2 cellular contexts compared by ENCODE assay signal in genomic region chr10:114491933-114492332, GRCh38.
A peak's percentile ranks its signal among the peaks of the same experiment; 100 is the strongest.
TF ChIP-seq lines count a peak whose summit lies in the region.

No MANE protein-coding gene starts in this region.

TF ChIP-seq in SK-N-SH, 30 proteins besides CTCF, POLR2A, EP300 and RAD21:
- no peak for TF ChIP-seq RFX5 (IDR thresholded peaks at IDR 0.05; ENCODE audit: low read length)
- peak; percentile 26 for TF ChIP-seq JUND (IDR thresholded peaks at IDR 0.05)
- TF ChIP-seq, protein P1, sequence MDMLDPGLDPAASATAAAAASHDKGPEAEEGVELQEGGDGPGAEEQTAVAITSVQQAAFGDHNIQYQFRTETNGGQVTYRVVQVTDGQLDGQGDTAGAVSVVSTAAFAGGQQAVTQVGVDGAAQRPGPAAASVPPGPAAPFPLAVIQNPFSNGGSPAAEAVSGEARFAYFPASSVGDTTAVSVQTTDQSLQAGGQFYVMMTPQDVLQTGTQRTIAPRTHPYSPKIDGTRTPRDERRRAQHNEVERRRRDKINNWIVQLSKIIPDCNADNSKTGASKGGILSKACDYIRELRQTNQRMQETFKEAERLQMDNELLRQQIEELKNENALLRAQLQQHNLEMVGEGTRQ (IDR thresholded peaks at IDR 0.05; ENCODE audit: borderline replicate concordance, low read depth, low read length): no peak
- no peak for TF ChIP-seq EZH2phosphoT487 (IDR thresholded peaks at IDR 0.05; ENCODE audit: borderline replicate concordance, low read depth)
- no peak for TF ChIP-seq MEF2A (IDR thresholded peaks at IDR 0.05; ENCODE audit: borderline replicate concordance, low read depth)

TF ChIP-seq in GM23338, 12 proteins besides CTCF, POLR2A, EP300 and RAD21:
- TF ChIP-seq EZH2 (IDR thresholded peaks at IDR 0.05; ENCODE audit: low read depth, unreplicated experiment) (no peak), STAT1 (IDR thresholded peaks at IDR 0.05; ENCODE audit: unreplicated experiment) (no peak), ETS1 (IDR thresholded peaks at IDR 0.05) (no peak), REST (IDR thresholded peaks at IDR 0.05; ENCODE audit: unreplicated experiment) (no peak), NANOG (IDR thresholded peaks at IDR 0.05; ENCODE audit: borderline replicate concordance) (no peak)
- TF ChIP-seq, protein P2, sequence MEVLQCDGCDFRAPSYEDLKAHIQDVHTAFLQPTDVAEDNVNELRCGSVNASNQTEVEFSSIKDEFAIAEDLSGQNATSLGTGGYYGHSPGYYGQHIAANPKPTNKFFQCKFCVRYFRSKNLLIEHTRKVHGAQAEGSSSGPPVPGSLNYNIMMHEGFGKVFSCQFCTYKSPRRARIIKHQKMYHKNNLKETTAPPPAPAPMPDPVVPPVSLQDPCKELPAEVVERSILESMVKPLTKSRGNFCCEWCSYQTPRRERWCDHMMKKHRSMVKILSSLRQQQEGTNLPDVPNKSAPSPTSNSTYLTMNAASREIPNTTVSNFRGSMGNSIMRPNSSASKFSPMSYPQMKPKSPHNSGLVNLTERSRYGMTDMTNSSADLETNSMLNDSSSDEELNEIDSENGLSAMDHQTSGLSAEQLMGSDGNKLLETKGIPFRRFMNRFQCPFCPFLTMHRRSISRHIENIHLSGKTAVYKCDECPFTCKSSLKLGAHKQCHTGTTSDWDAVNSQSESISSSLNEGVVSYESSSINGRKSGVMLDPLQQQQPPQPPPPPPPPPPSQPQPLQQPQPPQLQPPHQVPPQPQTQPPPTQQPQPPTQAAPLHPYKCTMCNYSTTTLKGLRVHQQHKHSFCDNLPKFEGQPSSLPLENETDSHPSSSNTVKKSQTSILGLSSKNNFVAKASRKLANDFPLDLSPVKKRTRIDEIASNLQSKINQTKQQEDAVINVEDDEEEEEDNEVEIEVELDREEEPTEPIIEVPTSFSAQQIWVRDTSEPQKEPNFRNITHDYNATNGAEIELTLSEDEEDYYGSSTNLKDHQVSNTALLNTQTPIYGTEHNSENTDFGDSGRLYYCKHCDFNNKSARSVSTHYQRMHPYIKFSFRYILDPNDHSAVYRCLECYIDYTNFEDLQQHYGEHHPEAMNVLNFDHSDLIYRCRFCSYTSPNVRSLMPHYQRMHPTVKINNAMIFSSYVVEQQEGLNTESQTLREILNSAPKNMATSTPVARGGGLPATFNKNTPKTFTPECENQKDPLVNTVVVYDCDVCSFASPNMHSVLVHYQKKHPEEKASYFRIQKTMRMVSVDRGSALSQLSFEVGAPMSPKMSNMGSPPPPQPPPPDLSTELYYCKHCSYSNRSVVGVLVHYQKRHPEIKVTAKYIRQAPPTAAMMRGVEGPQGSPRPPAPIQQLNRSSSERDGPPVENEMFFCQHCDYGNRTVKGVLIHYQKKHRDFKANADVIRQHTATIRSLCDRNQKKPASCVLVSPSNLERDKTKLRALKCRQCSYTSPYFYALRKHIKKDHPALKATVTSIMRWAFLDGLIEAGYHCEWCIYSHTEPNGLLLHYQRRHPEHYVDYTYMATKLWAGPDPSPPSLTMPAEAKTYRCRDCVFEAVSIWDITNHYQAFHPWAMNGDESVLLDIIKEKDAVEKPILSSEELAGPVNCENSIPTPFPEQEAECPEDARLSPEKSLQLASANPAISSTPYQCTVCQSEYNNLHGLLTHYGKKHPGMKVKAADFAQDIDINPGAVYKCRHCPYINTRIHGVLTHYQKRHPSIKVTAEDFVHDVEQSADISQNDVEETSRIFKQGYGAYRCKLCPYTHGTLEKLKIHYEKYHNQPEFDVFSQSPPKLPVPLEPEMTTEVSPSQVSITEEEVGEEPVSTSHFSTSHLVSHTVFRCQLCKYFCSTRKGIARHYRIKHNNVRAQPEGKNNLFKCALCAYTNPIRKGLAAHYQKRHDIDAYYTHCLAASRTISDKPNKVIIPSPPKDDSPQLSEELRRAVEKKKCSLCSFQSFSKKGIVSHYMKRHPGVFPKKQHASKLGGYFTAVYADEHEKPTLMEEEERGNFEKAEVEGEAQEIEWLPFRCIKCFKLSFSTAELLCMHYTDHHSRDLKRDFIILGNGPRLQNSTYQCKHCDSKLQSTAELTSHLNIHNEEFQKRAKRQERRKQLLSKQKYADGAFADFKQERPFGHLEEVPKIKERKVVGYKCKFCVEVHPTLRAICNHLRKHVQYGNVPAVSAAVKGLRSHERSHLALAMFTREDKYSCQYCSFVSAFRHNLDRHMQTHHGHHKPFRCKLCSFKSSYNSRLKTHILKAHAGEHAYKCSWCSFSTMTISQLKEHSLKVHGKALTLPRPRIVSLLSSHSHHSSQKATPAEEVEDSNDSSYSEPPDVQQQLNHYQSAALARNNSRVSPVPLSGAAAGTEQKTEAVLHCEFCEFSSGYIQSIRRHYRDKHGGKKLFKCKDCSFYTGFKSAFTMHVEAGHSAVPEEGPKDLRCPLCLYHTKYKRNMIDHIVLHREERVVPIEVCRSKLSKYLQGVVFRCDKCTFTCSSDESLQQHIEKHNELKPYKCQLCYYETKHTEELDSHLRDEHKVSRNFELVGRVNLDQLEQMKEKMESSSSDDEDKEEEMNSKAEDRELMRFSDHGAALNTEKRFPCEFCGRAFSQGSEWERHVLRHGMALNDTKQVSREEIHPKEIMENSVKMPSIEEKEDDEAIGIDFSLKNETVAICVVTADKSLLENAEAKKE (CRISPR knock-in tag; IDR thresholded peaks at IDR 0.05): no peak
